ENCODE assay signal across 14 cellular contexts in genomic region chr11:65516135-65516968, GRCh38. TPM values are rescaled to one million over a fixed set of nuclear protein-coding genes. Genes with fewer than 3 reads are reported as not detected.
DNase-seq lines count a peak whose midpoint lies in the region; ATAC-seq, FAIRE-seq and TF ChIP-seq lines count a peak whose summit lies in the region.
"Had no signal": no experiment of that assay in that cellular context is flagged by ENCODE, and none has a peak within 500 bp of the region (broad histone marks: within the 10 kb centered on the region; RNA-seq: fewer than 3 reads in every experiment).

No MANE protein-coding gene starts in this region.

- H3K4me3 Mint-ChIP-seq in Caco-2 (ENCODE audit: unreplicated experiment), result no peak overlapping the region
- H3K4me3 Mint-ChIP-seq in activated naive CD8-positive, alpha-beta T cell treated with anti-CD3 and anti-CD28 coated beads for 36 hours, result no peak overlapping the region
- no peak overlapping the region for H3K4me3 Mint-ChIP-seq in mesothelial cell of epicardium

- peaks cover 12% of the 10 kb centered on the region for H3K9me3 Mint-ChIP-seq in Caco-2 (ENCODE audit: unreplicated experiment)
- H3K9me3 Mint-ChIP-seq in activated naive CD8-positive, alpha-beta T cell treated with anti-CD3 and anti-CD28 coated beads for 36 hours, result no peaks in the 10 kb centered on the region
- H3K9me3 Mint-ChIP-seq in mesothelial cell of epicardium, result no peaks in the 10 kb centered on the region

- peak overlapping the region in 1 of 2 experiments; percentile 51; a peak in 2 of 6 replicates for H3K27ac ChIP-seq in A549
- H3K27ac ChIP-seq: C4-2B had no signal

- CTCF ChIA-PET in A549 (lab: Yijun Ruan, JAX), result interaction anchor here (0.8 to 12.9 kb wide), 5 partner anchors 14 to 99 kb away, joined by 3 to 159 read pairs (median 3); no protein-coding TSS in a partner anchor
- CTCF ChIA-PET in Caco-2 (lab: Charles Lee), result no interaction called here

- H3K4me1 ChIP-seq in A549, result peaks cover 4% of the 10 kb centered on the region; the same call in 1 of the 3 replicates
- H3K4me1 ChIP-seq in Caco-2, result peaks cover 5% of the 10 kb centered on the region

- intact Hi-C loops in Caco-2 (cut with micrococcal nuclease; ENCODE audit: unreplicated experiment), result no loop called here

- no peak for DNase-seq in A549 (ENCODE audit: low read depth in 1 of 2, low spot score in 1 of 2)
- no peak for DNase-seq in Caco-2
- no peak for DNase-seq in activated naive CD8-positive, alpha-beta T cell treated with anti-CD3 and anti-CD28 coated beads for 36 hours
- DNase-seq in mesothelial cell of epicardium (ENCODE audit: low spot score in 2 of 2, unreplicated experiment in 2 of 2), result no peak
- DNase-seq in H4 (ENCODE audit: low spot score), result no peak
- no peak for DNase-seq in erythroblast (lab: John Stamatoyannopoulos, UW)
- DNase-seq: activated CD4-positive, alpha-beta T cell treated with anti-CD3 and anti-CD28 coated beads for 1 hour; effector CD8-positive, alpha-beta T cell; left cardiac atrium; MM.1S; stimulated activated CD4-positive, alpha-beta T cell treated with anti-CD3 and anti-CD28 coated beads, Interleukin-12 subunit alpha, Interleukin-12 subunit beta, amount 100 ng/mL, for 4 hours had no signal

- TF ChIP-seq EP300 in A549 (IDR thresholded peaks at IDR 0.05), result no peak

- no peaks in the 10 kb centered on the region for H3K36me3 ChIP-seq in Caco-2 (ENCODE audit: control insufficient read depth, insufficient read depth, low read length)

- H3K4me2 ChIP-seq in A549, result no peak overlapping the region

- WGBS in A549 (ENCODE audit: missing lambda C conversion rate), result 83% methylated on average over 4 of the region's 5 CpGs

- H3K36me3 Mint-ChIP-seq in Caco-2 (ENCODE audit: insufficient read depth, unreplicated experiment) (peaks cover 13% of the 10 kb centered on the region), mesothelial cell of epicardium (no peaks in the 10 kb centered on the region)
- H3K36me3 Mint-ChIP-seq in activated naive CD8-positive, alpha-beta T cell treated with anti-CD3 and anti-CD28 coated beads for 36 hours, result no peaks in the 10 kb centered on the region

- POLR2A ChIA-PET in A549 (lab: Yijun Ruan, JAX) (no interaction called here), Caco-2 (lab: Charles Lee) (interaction anchor here (0.6 to 1.1 kb wide), 2 partner anchors 9 to 1787 kb away, joined by 4 to 9 read pairs; partner anchors contain the start of gene SSH3)

- no peak for FAIRE-seq in A549 (lab: Jason Lieb, UNC)

- peaks cover 9% of the 10 kb centered on the region for H3K4me1 Mint-ChIP-seq in Caco-2 (ENCODE audit: low read depth, unreplicated experiment)
- peaks cover 5% of the 10 kb centered on the region for H3K4me1 Mint-ChIP-seq in activated naive CD8-positive, alpha-beta T cell treated with anti-CD3 and anti-CD28 coated beads for 36 hours
- no peaks in the 10 kb centered on the region for H3K4me1 Mint-ChIP-seq in mesothelial cell of epicardium

- no TSS peak for BruUV-seq in Caco-2 (replicated peaks; lab: Mats Ljungman, UMichigan)

- no peak overlapping the region for H3K4me3 ChIP-seq in A549
- no peak overlapping the region for H3K4me3 ChIP-seq in Caco-2 (ENCODE audit: low read depth, low read length)

- peak overlapping the region; percentile 3 for H3K27ac Mint-ChIP-seq in Caco-2 (ENCODE audit: unreplicated experiment)
- peak overlapping the region; percentile 17 for H3K27ac Mint-ChIP-seq in activated naive CD8-positive, alpha-beta T cell treated with anti-CD3 and anti-CD28 coated beads for 36 hours
- peak overlapping the region; percentile 10 for H3K27ac Mint-ChIP-seq in mesothelial cell of epicardium

- no peaks in the 10 kb centered on the region for H3K9me3 ChIP-seq in A549
- H3K9me3 ChIP-seq in Caco-2, result no peaks in the 10 kb centered on the region

- H3K27me3 ChIP-seq in Caco-2 (replicated peaks; ENCODE audit: control insufficient read depth, insufficient read depth, low read length), result no peaks in the 10 kb centered on the region

- TF ChIP-seq POLR2A in A549 (IDR thresholded peaks at IDR 0.05; ENCODE audit: low read length) (no peak), erythroblast (IDR thresholded peaks at IDR 0.05; ENCODE audit: low read length) (no peak)

- TF ChIP-seq CTCF in A549 (IDR thresholded peaks at IDR 0.05), result no peak
- TF ChIP-seq CTCF in Caco-2 (IDR thresholded peaks at IDR 0.05; ENCODE audit: insufficient read depth in 1 of 2, low read depth in 1 of 2, low read length in 1 of 2, severe bottlenecking in 1 of 2, unreplicated experiment in 1 of 2), result no peak
- no peak for TF ChIP-seq CTCF in mesothelial cell of epicardium (IDR thresholded peaks at IDR 0.05; ENCODE audit: unreplicated experiment)

- peak; percentile 25 to 62 for ATAC-seq in A549
- ATAC-seq in HG03039 (IDR thresholded peaks at IDR 0.05; ENCODE audit: unreplicated experiment), result no peak
- ATAC-seq in HG03095 (IDR thresholded peaks at IDR 0.05; ENCODE audit: unreplicated experiment), result no peak

- no peaks in the 10 kb centered on the region for H3K27me3 Mint-ChIP-seq in Caco-2 (ENCODE audit: insufficient read depth, unreplicated experiment)
- H3K27me3 Mint-ChIP-seq in activated naive CD8-positive, alpha-beta T cell treated with anti-CD3 and anti-CD28 coated beads for 36 hours, result no peaks in the 10 kb centered on the region
- no peaks in the 10 kb centered on the region for H3K27me3 Mint-ChIP-seq in mesothelial cell of epicardium (ENCODE audit: low read depth)

- no peak for TF ChIP-seq RAD21 in A549 (conservative IDR thresholded peaks at IDR 0.05 in 1 of 2, IDR thresholded peaks at IDR 0.05 in 1 of 2)

TF ChIP-seq in A549, 52 proteins besides CTCF, POLR2A, EP300 and RAD21:
- peak; percentile 22 for TF ChIP-seq ZFP36 (IDR thresholded peaks at IDR 0.05; ENCODE audit: borderline replicate concordance, partially characterized antibody)
- no peak for TF ChIP-seq SREBF2 (IDR thresholded peaks at IDR 0.05)
TF ChIP-seq in A549: peak in this region for 1.

RNA-seq across cellular contexts. Expression of gene SCYL1, which starts 8.5 kb away (rescaled TPM):
- polyA plus RNA-seq in A549 (2011; rRNA removed) (30.8 and 33.6 TPM in 2 replicates), A549 (2017; fragmentation: RNase III; extraction: RNeasy Plus Mini Kit Qiagen cat#74134 plus additional on column Dnase treatment) (41.8 to 46.8 TPM (median 45.9 TPM) in 3 replicates)
- 88.0 and 105 TPM in 2 replicates for polyA plus RNA-seq in A549 (2012; cell fraction: cytosol; rRNA removed)
- polyA plus RNA-seq in A549 (2012; cell fraction: nucleus; rRNA removed), result 125 and 152 TPM in 2 replicates
- polyA minus RNA-seq in A549 (2011; rRNA and poly(A)+ RNA removed), result 39.1 and 43.6 TPM in 2 replicates
- total RNA-seq in Caco-2 (2022) (123 and 124 TPM in 2 replicates), mesothelial cell of epicardium (83.4 to 91.1 TPM (median 89.5 TPM) in 3 replicates)
- 10 to 100 TPM; 70.5 to 80.3 TPM for total RNA-seq in activated naive CD8-positive, alpha-beta T cell treated with anti-CD3 and anti-CD28 coated beads for 36 hours
- total RNA-seq in H4 (2014; rRNA removed; shearing (Covaris generic)), result 34.5 and 38.6 TPM in 2 replicates

RNA-seq across cellular contexts. Expression of gene MALAT1, which starts 17.5 kb away (rescaled TPM):
- polyA plus RNA-seq in A549 (2011; rRNA removed), result 1,041 and 1,340 TPM in 2 replicates
- polyA plus RNA-seq in A549 (2012; cell fraction: cytosol; rRNA removed), result 24.8 and 29.0 TPM in 2 replicates
- polyA plus RNA-seq in A549 (2012; cell fraction: nucleus; rRNA removed), result 215 and 608 TPM in 2 replicates
- 167 to 203 TPM (median 188 TPM) in 3 replicates for polyA plus RNA-seq in A549 (2017; fragmentation: RNase III; extraction: RNeasy Plus Mini Kit Qiagen cat#74134 plus additional on column Dnase treatment)
- polyA minus RNA-seq in A549 (2011; rRNA and poly(A)+ RNA removed), result 10,326 and 11,734 TPM in 2 replicates
- total RNA-seq in Caco-2 (2022), result 4,797 and 4,914 TPM in 2 replicates
- 1,000 to 10,000 TPM; 2,463 to 2,829 TPM for total RNA-seq in activated naive CD8-positive, alpha-beta T cell treated with anti-CD3 and anti-CD28 coated beads for 36 hours
- total RNA-seq in mesothelial cell of epicardium, result 15,343 to 16,172 TPM (median 16,018 TPM) in 3 replicates
- 168 and 177 TPM in 2 replicates for total RNA-seq in H4 (2014; rRNA removed; shearing (Covaris generic))

RNA-seq across cellular contexts. Expression of gene LTBP3, which starts 41.8 kb away (rescaled TPM):
- polyA plus RNA-seq in A549 (2011; rRNA removed) (28.6 and 39.9 TPM in 2 replicates), A549 (2017; fragmentation: RNase III; extraction: RNeasy Plus Mini Kit Qiagen cat#74134 plus additional on column Dnase treatment) (107 to 134 TPM (median 123 TPM) in 3 replicates)
- 130 and 136 TPM in 2 replicates for polyA plus RNA-seq in A549 (2012; cell fraction: cytosol; rRNA removed)
- 715 and 951 TPM in 2 replicates for polyA plus RNA-seq in A549 (2012; cell fraction: nucleus; rRNA removed)
- polyA minus RNA-seq in A549 (2011; rRNA and poly(A)+ RNA removed), result 25.4 and 44.5 TPM in 2 replicates
- total RNA-seq in Caco-2 (2022) (87.2 and 91.2 TPM in 2 replicates), mesothelial cell of epicardium (314 to 333 TPM (median 318 TPM) in 3 replicates)
- 10 to 100 TPM; 35.5 to 36.0 TPM for total RNA-seq in activated naive CD8-positive, alpha-beta T cell treated with anti-CD3 and anti-CD28 coated beads for 36 hours
- total RNA-seq in H4 (2014; rRNA removed; shearing (Covaris generic)), result 4.2 and 6.3 TPM in 2 replicates

RNA-seq across cellular contexts. Expression of gene ZNRD2, which starts 53.9 kb away (rescaled TPM):
- polyA plus RNA-seq in A549 (2011; rRNA removed) (28.2 and 32.3 TPM in 2 replicates), A549 (2017; fragmentation: RNase III; extraction: RNeasy Plus Mini Kit Qiagen cat#74134 plus additional on column Dnase treatment) (66.1 to 68.2 TPM (median 68.1 TPM) in 3 replicates)
- polyA plus RNA-seq in A549 (2012; cell fraction: cytosol; rRNA removed), result 114 and 117 TPM in 2 replicates
- polyA plus RNA-seq in A549 (2012; cell fraction: nucleus; rRNA removed), result 107 and 125 TPM in 2 replicates
- polyA minus RNA-seq in A549 (2011; rRNA and poly(A)+ RNA removed), result 8.1 and 14.2 TPM in 2 replicates
- total RNA-seq in Caco-2 (2022) (52.9 and 53.9 TPM in 2 replicates), mesothelial cell of epicardium (23.1 to 27.8 TPM (median 27.4 TPM) in 3 replicates)
- 10 to 100 TPM; 59.1 to 63.3 TPM for total RNA-seq in activated naive CD8-positive, alpha-beta T cell treated with anti-CD3 and anti-CD28 coated beads for 36 hours
- 73.8 and 80.1 TPM in 2 replicates for total RNA-seq in H4 (2014; rRNA removed; shearing (Covaris generic))

RNA-seq across cellular contexts. Expression of gene FAM89B, which starts 56.0 kb away (rescaled TPM):
- 13.5 and 16.9 TPM in 2 replicates for polyA plus RNA-seq in A549 (2011; rRNA removed)
- polyA plus RNA-seq in A549 (2012; cell fraction: cytosol; rRNA removed), result 35.2 and 57.6 TPM in 2 replicates
- polyA plus RNA-seq in A549 (2012; cell fraction: nucleus; rRNA removed), result 51.4 and 59.1 TPM in 2 replicates
- 18.6 to 23.9 TPM (median 23.1 TPM) in 3 replicates for polyA plus RNA-seq in A549 (2017; fragmentation: RNase III; extraction: RNeasy Plus Mini Kit Qiagen cat#74134 plus additional on column Dnase treatment)
- 8.3 and 16.3 TPM in 2 replicates for polyA minus RNA-seq in A549 (2011; rRNA and poly(A)+ RNA removed)
- total RNA-seq in Caco-2 (2022), result 24.0 and 26.9 TPM in 2 replicates
- total RNA-seq in activated naive CD8-positive, alpha-beta T cell treated with anti-CD3 and anti-CD28 coated beads for 36 hours, result 10 to 100 TPM; 13.6 to 15.0 TPM
- 56.7 to 61.5 TPM (median 57.6 TPM) in 3 replicates for total RNA-seq in mesothelial cell of epicardium
- total RNA-seq in H4 (2014; rRNA removed; shearing (Covaris generic)), result 27.5 and 43.1 TPM in 2 replicates

Comparison
In these comparisons a context has a peak if more than half of its experiments do, and no peak if none do; other contexts are left out.
1. ATAC-seq: peak in A549 (2 of 2); none in HG03039 (single experiment) and HG03095 (single experiment).
2. RNA of gene MALAT1, which starts 17.5 kb away (total RNA-seq): 15,343 to 16,172 TPM in mesothelial cell of epicardium, 4,797 to 4,914 TPM in Caco-2 and 2,463 to 2,829 TPM in activated naive CD8-positive, alpha-beta T cell treated with anti-CD3 and anti-CD28 coated beads for 36 hours; 168 to 177 TPM in H4; every median in the first group is over 10 times any median in the second.
3. Peak in every context shown above with its lines, with median percentiles within 50 percentile points of each other: H3K27ac Mint-ChIP-seq.